Comparison of ENCODE assay signal across 8 cellular contexts in genomic region chr6:26125015-26125690, GRCh38. TPM values are rescaled to one million over a fixed set of nuclear protein-coding genes. Genes with fewer than 3 reads are reported as not detected.
DNase-seq lines count a peak whose midpoint lies in the region; ATAC-seq and TF ChIP-seq lines count a peak whose summit lies in the region.

No MANE protein-coding gene starts in this region.

- H3K9me3 Mint-ChIP-seq in naive thymus-derived CD8-positive, alpha-beta T cell, result peaks cover 0 to 4% (median 0%) of the 10 kb centered on the region in 9 donors

- peak overlapping the region; percentile 93 to 100 (median 98) for H3K4me3 Mint-ChIP-seq in naive thymus-derived CD8-positive, alpha-beta T cell

- peaks cover 24% of the 10 kb centered on the region for H3K36me3 ChIP-seq in HAP-1 (replicated peaks)

- no peak for ATAC-seq in naive thymus-derived CD8-positive, alpha-beta T cell
- ATAC-seq in GM18498 (IDR thresholded peaks at IDR 0.05; ENCODE audit: unreplicated experiment) (no peak), GM21786 (IDR thresholded peaks at IDR 0.05; ENCODE audit: unreplicated experiment) (no peak)

- H3K4me1 Mint-ChIP-seq in naive thymus-derived CD8-positive, alpha-beta T cell, result peaks cover 30 to 50% (median 47%) of the 10 kb centered on the region in 4 donors

- H3K9me3 ChIP-seq in AG04450 (ENCODE audit: control insufficient read depth, insufficient read depth, low read length) (no peaks in the 10 kb centered on the region; the same call in 1 of the 2 replicates), HAP-1 (no peaks in the 10 kb centered on the region)

- H3K4me3 ChIP-seq in AG04450 (ENCODE audit: low read depth, low read length) (peak overlapping the region; percentile 96), HAP-1 (peak overlapping the region; percentile 82), dorsolateral prefrontal cortex (peak overlapping the region; percentile 64 to 99 (median 91))

- peaks cover 0 to 4% (median 0%) of the 10 kb centered on the region in 5 donors for H3K27me3 Mint-ChIP-seq in naive thymus-derived CD8-positive, alpha-beta T cell

- in situ Hi-C loops in HAP-1 (cut with MboI; ENCODE audit: low sequenced_read_pairs), result no loop called here

- H3K27ac ChIP-seq in AG04450 (ENCODE audit: low read depth, low read length) (peak overlapping the region; percentile 86), dorsolateral prefrontal cortex (peak overlapping the region; percentile 44 to 99 (median 96))

- H3K27ac Mint-ChIP-seq in naive thymus-derived CD8-positive, alpha-beta T cell, result peak overlapping the region; percentile 96 to 100 (median 98)

- DNase-seq in AG04450 (ENCODE audit: low read depth, low spot score), result no peak
- DNase-seq in HAP-1 (ENCODE audit: low spot score in 2 of 2), result peak; percentile 19 to 50
- peak; percentile 21 for DNase-seq in SK-N-DZ (ENCODE audit: low spot score)
- peak in 1 of 10 donors; percentile 7 for DNase-seq in dorsolateral prefrontal cortex
- DNase-seq in naive thymus-derived CD8-positive, alpha-beta T cell, result peak in 6 of 10 donors; percentile 14 to 44 (median 34)
- DNase-seq in DMS114 treated with DMSO at 0.1 percent for 48 hours (lab: John Stamatoyannopoulos, UW; ENCODE audit: unreplicated experiment), result no peak

- intact Hi-C loops in dorsolateral prefrontal cortex (cut with DNase I), result loop anchor here in 1 of 2 donors (2.0 kb wide), 1 partner anchor 72 kb away; a partner anchor contains a TSS

- POLR2A ChIA-PET in AG04450 (lab: Yijun Ruan, JAX), result interaction anchor here (0.6 to 6.4 kb wide), 29 partner anchors 8 to 1700 kb away, joined by 3 to 545 read pairs (median 10); partner anchors contain the start of gene HFE
- POLR2A ChIA-PET in naive thymus-derived CD8-positive, alpha-beta T cell (lab: Charles Lee), result interaction anchor here (0.5 to 12.6 kb wide), 45 partner anchors 10 to 1769 kb away, joined by 3 to 1613 read pairs (median 29); partner anchors contain the start of genes HFE and HMGN4

- TF ChIP-seq CTCF in AG04450 (IDR thresholded peaks at IDR 0.05; ENCODE audit: low read depth, low read length), result no peak
- no peak for TF ChIP-seq CTCF in dorsolateral prefrontal cortex (IDR thresholded peaks at IDR 0.05 in 54 of 56, conservative IDR thresholded peaks at IDR 0.05 in 2 of 56; ENCODE audit: low read depth in 1 of 56, partially characterized antibody in 56 of 56)

- CTCF ChIA-PET in AG04450 (lab: Charles Lee), result no interaction called here

- H3K36me3 Mint-ChIP-seq in naive thymus-derived CD8-positive, alpha-beta T cell, result peaks cover 16 to 32% (median 20%) of the 10 kb centered on the region in 3 donors

- H3K27me3 ChIP-seq in AG04450 (ENCODE audit: control insufficient read depth, insufficient read depth, low read length) (no peaks in the 10 kb centered on the region), HAP-1 (ENCODE audit: low read depth) (no peaks in the 10 kb centered on the region), dorsolateral prefrontal cortex (no peaks in the 10 kb centered on the region)

- peaks cover 29% of the 10 kb centered on the region for H3K4me1 ChIP-seq in HAP-1

RNA-seq across cellular contexts. Expression of gene HFE, which starts 37.9 kb away (rescaled TPM):
- polyA plus RNA-seq in AG04450 (2011; rRNA removed), result 19.5 and 21.4 TPM in 2 replicates
- polyA minus RNA-seq in AG04450 (2011; rRNA and poly(A)+ RNA removed), result 19.7 and 20.1 TPM in 2 replicates
- not detected in 2 replicates for polyA plus RNA-seq in SK-N-DZ (2014; cell fraction: cytosol; rRNA removed)
- not detected in 2 replicates for polyA plus RNA-seq in SK-N-DZ (2014; cell fraction: nucleus; rRNA removed)
- total RNA-seq in dorsolateral prefrontal cortex, result 1 to 10 TPM in 117 of 120 experiments, under 1 TPM in 3; 0.71 to 8.5 (median 2.6) TPM
- 1 to 10 TPM; 1.3 to 1.6 TPM for total RNA-seq in naive thymus-derived CD8-positive, alpha-beta T cell
- 1 to 10 TPM in 2 of 3 donors, under 1 TPM in 1; 0.68 to 3.8 (median 1.8) TPM for polyA plus RNA-seq in naive thymus-derived CD8-positive, alpha-beta T cell

Comparison
In these comparisons a context has a peak if more than half of its experiments do, and no peak if none do; other contexts are left out.
1. DNase-seq: peak in HAP-1 (2 of 2), SK-N-DZ (single experiment) and naive thymus-derived CD8-positive, alpha-beta T cell (6 of 10); none in AG04450 (single experiment) and DMS114 treated with DMSO at 0.1 percent for 48 hours (single experiment).
2. Peak in every context shown above with its lines, with median percentiles within 50 percentile points of each other: H3K4me3 ChIP-seq.